Comparison of ENCODE assay signal across 26 cellular contexts in the genomic region with DNA sequence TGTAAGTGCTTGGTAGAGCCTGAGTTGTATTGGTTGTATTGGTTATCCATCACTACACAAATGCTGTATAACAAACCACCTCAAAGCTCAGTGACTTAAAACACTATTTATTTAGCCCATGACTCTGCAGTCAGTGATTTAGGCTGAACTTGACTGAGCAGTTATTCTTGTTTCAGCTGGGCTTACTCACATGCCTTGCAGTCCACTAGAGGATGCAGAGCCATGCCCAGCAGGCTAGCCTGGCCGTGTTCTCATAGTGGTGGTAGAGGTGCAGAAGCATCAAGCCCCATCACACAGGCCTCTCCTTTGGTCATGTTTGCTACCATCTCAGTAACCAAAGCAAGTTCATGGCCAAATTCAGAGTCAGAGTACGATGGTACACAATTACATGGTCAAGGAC.
"Had no signal": no experiment of that assay in that cellular context is flagged by ENCODE, and none has a peak within 500 bp of the region (broad histone marks: within the 10 kb centered on the region; RNA-seq: fewer than 3 reads in every experiment).

No MANE protein-coding gene starts in this region.

- H3K9me3 ChIP-seq: colonic mucosa, esophagus muscularis mucosa, gastroesophageal sphincter, heart left ventricle, left ventricle myocardium inferior, neutrophil, tibial nerve, vagina had no signal

- H3K9ac ChIP-seq: parathyroid adenoma had no signal

- H3K27ac ChIP-seq: brain microvascular endothelial cell, colonic mucosa, esophagus muscularis mucosa, gastroesophageal sphincter, heart left ventricle, left ventricle myocardium inferior, neutrophil, parathyroid adenoma, tibial nerve, vagina had no signal

- H3K4me3 Mint-ChIP-seq: activated CD4-positive, alpha-beta memory T cell treated with anti-CD3 and anti-CD28 coated beads, Interleukin-2, amount 10 ng/mL, durations not matched to agents 7 days and 5 days; activated CD8-positive, alpha-beta memory T cell treated with anti-CD3 and anti-CD28 coated beads, Interleukin-2, amount 10 ng/mL, durations not matched to agents 7 days and 5 days; central memory CD8-positive, alpha-beta T cell; naive thymus-derived CD8-positive, alpha-beta T cell; T-helper 2 cell treated with Interferon-gamma antibody and Interleukin-4, amounts not matched to agents 5 μg/mL and 100 μg/mL, for 36 hours had no signal

- H3K4me1 ChIP-seq: colonic mucosa, esophagus muscularis mucosa, gastroesophageal sphincter, heart left ventricle, left ventricle myocardium inferior, parathyroid adenoma, tibial nerve, vagina had no signal

- H3K27me3 ChIP-seq: brain microvascular endothelial cell, colonic mucosa, esophagus muscularis mucosa, gastroesophageal sphincter, heart left ventricle, neutrophil, tibial nerve, vagina had no signal

- ATAC-seq: activated CD8-positive, alpha-beta memory T cell treated with anti-CD3 and anti-CD28 coated beads, Interleukin-2, amount 10 ng/mL, durations not matched to agents 7 days and 5 days; gastroesophageal sphincter; heart left ventricle; naive thymus-derived CD8-positive, alpha-beta T cell had no signal

- H3K27me3 Mint-ChIP-seq: activated CD4-positive, alpha-beta memory T cell treated with anti-CD3 and anti-CD28 coated beads, Interleukin-2, amount 10 ng/mL, durations not matched to agents 7 days and 5 days; activated CD8-positive, alpha-beta memory T cell treated with anti-CD3 and anti-CD28 coated beads, Interleukin-2, amount 10 ng/mL, durations not matched to agents 7 days and 5 days; central memory CD8-positive, alpha-beta T cell; naive thymus-derived CD8-positive, alpha-beta T cell had no signal

- DNase-seq: activated CD4-positive, alpha-beta memory T cell treated with anti-CD3 and anti-CD28 coated beads, Interleukin-2, amount 10 ng/mL, durations not matched to agents 7 days and 5 days; activated CD4-positive, alpha-beta T cell treated with anti-CD3 and anti-CD28 coated beads for 48 hours; activated CD4-positive, CD25-positive, alpha-beta regulatory T cell; activated CD8-positive, alpha-beta memory T cell treated with anti-CD3 and anti-CD28 coated beads, Interleukin-2, amount 10 ng/mL, durations not matched to agents 7 days and 5 days; activated effector memory CD4-positive, alpha-beta T cell treated with Interleukin-2 at 50 U/mL for 16 hours; activated naive CD4-positive, alpha-beta T cell treated with anti-CD3 and anti-CD28 coated beads, Interleukin-2, amount 50 U/mL, for 16 hours; aorta; brain microvascular endothelial cell; colonic mucosa; heart left ventricle; kidney; left ventricle myocardium inferior; naive thymus-derived CD8-positive, alpha-beta T cell; stimulated activated CD4-positive, alpha-beta T cell treated with anti-CD3 and anti-CD28 coated beads, Interleukin-12 subunit alpha, Interleukin-12 subunit beta, amount 100 ng/mL, for 4 hours; stimulated activated CD4-positive, alpha-beta T cell treated with anti-CD3 and anti-CD28 coated beads, Interleukin-1b, Interleukin-23, amount 100 ng/mL, for 48 hours; stimulated activated CD8-positive, alpha-beta memory T cell treated with anti-CD3 and anti-CD28 coated beads, Interleukin-4, amount 100 ng/mL, for 48 hours; stimulated activated naive CD4-positive, alpha-beta T cell; substantia nigra had no signal

- H3K27ac Mint-ChIP-seq: activated CD4-positive, alpha-beta memory T cell treated with anti-CD3 and anti-CD28 coated beads, Interleukin-2, amount 10 ng/mL, durations not matched to agents 7 days and 5 days; activated CD8-positive, alpha-beta memory T cell treated with anti-CD3 and anti-CD28 coated beads, Interleukin-2, amount 10 ng/mL, durations not matched to agents 7 days and 5 days; T-helper 2 cell treated with Interferon-gamma antibody and Interleukin-4, amounts not matched to agents 5 μg/mL and 100 μg/mL, for 36 hours had no signal

- FAIRE-seq: kidney had no signal

- H3K4me1 Mint-ChIP-seq: activated CD8-positive, alpha-beta memory T cell treated with anti-CD3 and anti-CD28 coated beads, Interleukin-2, amount 10 ng/mL, durations not matched to agents 7 days and 5 days had no signal

- H3K36me3 ChIP-seq: colonic mucosa had no signal

- H2AFZ ChIP-seq: parathyroid adenoma had no signal

- H3K4me3 ChIP-seq: colonic mucosa, esophagus muscularis mucosa, gastroesophageal sphincter, heart left ventricle, left ventricle myocardium inferior, tibial nerve, vagina had no signal
